In the genomic region with DNA sequence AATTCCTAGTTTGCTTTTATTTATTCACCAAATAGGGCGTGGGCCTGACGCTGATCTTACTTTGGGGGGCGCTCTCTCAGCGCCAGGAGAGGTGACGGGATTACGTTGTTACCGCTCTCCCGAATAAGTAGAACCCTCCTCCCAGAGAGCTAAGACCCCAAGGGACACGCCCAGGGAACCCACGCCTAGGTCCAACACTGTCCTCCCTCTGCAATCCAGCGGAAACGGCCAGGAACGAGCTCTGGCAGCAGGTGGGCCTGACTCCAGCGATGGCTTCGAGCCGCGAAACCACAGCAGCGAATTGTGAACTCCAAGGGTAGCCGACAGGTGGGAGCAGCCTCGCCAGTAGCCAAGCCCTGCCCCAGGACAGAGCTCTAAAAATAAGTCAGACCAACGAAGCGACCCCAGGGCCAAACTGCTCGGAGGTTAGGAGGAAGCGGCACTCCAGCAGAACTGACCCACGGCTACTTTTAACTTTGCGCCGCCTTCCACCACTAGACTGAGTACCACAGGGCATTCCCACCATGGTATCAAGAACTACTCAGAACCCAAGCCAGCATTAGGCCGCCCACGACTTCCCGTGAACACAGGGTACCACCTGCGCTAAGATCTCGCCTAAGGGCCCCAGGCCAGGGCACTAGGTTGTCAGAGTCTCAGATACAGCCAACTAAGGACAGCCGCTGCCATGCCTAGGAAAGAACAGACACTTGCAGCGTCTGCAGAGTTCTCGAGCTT, we compare ENCODE assay signal across 1 cellular context.
A peak's percentile ranks its signal among the peaks of the same experiment; 100 is the strongest.
TF ChIP-seq lines count a peak whose summit lies in the region.

No MANE protein-coding gene starts in this region.

TF ChIP-seq in K562, 482 proteins besides CTCF, POLR2A, EP300 and RAD21 (continued from another document and continues in another):
- TF ChIP-seq, protein P1, sequence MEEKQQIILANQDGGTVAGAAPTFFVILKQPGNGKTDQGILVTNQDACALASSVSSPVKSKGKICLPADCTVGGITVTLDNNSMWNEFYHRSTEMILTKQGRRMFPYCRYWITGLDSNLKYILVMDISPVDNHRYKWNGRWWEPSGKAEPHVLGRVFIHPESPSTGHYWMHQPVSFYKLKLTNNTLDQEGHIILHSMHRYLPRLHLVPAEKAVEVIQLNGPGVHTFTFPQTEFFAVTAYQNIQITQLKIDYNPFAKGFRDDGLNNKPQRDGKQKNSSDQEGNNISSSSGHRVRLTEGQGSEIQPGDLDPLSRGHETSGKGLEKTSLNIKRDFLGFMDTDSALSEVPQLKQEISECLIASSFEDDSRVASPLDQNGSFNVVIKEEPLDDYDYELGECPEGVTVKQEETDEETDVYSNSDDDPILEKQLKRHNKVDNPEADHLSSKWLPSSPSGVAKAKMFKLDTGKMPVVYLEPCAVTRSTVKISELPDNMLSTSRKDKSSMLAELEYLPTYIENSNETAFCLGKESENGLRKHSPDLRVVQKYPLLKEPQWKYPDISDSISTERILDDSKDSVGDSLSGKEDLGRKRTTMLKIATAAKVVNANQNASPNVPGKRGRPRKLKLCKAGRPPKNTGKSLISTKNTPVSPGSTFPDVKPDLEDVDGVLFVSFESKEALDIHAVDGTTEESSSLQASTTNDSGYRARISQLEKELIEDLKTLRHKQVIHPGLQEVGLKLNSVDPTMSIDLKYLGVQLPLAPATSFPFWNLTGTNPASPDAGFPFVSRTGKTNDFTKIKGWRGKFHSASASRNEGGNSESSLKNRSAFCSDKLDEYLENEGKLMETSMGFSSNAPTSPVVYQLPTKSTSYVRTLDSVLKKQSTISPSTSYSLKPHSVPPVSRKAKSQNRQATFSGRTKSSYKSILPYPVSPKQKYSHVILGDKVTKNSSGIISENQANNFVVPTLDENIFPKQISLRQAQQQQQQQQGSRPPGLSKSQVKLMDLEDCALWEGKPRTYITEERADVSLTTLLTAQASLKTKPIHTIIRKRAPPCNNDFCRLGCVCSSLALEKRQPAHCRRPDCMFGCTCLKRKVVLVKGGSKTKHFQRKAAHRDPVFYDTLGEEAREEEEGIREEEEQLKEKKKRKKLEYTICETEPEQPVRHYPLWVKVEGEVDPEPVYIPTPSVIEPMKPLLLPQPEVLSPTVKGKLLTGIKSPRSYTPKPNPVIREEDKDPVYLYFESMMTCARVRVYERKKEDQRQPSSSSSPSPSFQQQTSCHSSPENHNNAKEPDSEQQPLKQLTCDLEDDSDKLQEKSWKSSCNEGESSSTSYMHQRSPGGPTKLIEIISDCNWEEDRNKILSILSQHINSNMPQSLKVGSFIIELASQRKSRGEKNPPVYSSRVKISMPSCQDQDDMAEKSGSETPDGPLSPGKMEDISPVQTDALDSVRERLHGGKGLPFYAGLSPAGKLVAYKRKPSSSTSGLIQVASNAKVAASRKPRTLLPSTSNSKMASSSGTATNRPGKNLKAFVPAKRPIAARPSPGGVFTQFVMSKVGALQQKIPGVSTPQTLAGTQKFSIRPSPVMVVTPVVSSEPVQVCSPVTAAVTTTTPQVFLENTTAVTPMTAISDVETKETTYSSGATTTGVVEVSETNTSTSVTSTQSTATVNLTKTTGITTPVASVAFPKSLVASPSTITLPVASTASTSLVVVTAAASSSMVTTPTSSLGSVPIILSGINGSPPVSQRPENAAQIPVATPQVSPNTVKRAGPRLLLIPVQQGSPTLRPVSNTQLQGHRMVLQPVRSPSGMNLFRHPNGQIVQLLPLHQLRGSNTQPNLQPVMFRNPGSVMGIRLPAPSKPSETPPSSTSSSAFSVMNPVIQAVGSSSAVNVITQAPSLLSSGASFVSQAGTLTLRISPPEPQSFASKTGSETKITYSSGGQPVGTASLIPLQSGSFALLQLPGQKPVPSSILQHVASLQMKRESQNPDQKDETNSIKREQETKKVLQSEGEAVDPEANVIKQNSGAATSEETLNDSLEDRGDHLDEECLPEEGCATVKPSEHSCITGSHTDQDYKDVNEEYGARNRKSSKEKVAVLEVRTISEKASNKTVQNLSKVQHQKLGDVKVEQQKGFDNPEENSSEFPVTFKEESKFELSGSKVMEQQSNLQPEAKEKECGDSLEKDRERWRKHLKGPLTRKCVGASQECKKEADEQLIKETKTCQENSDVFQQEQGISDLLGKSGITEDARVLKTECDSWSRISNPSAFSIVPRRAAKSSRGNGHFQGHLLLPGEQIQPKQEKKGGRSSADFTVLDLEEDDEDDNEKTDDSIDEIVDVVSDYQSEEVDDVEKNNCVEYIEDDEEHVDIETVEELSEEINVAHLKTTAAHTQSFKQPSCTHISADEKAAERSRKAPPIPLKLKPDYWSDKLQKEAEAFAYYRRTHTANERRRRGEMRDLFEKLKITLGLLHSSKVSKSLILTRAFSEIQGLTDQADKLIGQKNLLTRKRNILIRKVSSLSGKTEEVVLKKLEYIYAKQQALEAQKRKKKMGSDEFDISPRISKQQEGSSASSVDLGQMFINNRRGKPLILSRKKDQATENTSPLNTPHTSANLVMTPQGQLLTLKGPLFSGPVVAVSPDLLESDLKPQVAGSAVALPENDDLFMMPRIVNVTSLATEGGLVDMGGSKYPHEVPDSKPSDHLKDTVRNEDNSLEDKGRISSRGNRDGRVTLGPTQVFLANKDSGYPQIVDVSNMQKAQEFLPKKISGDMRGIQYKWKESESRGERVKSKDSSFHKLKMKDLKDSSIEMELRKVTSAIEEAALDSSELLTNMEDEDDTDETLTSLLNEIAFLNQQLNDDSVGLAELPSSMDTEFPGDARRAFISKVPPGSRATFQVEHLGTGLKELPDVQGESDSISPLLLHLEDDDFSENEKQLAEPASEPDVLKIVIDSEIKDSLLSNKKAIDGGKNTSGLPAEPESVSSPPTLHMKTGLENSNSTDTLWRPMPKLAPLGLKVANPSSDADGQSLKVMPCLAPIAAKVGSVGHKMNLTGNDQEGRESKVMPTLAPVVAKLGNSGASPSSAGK (IDR thresholded peaks at IDR 0.05): peak; percentile 41
- TF ChIP-seq RBFOX2 (IDR thresholded peaks at IDR 0.05; ENCODE audit: low read depth, low read length) (0 out of 2 replicates have a peak, but pooled peaks have one; percentile 16), HMG20A (CRISPR knock-in tag; conservative IDR thresholded peaks at IDR 0.05) (no peak), RHOXF2B (CRISPR knock-in tag; conservative IDR thresholded peaks at IDR 0.05) (no peak), SIN3A (IDR thresholded peaks at IDR 0.05; ENCODE audit: borderline replicate concordance in 2 of 2, control insufficient read depth in 1 of 2, low read depth in 2 of 2, low read length in 2 of 2) (0 out of 4 replicates have a peak, but pooled peaks of 1 of the 2 experiments have one; percentile 32), POLR3A (IDR thresholded peaks at IDR 0.05; ENCODE audit: borderline replicate concordance, extremely low read depth, insufficient read depth, insufficient read length) (no peak), BRD4 (IDR thresholded peaks at IDR 0.05) (peak; percentile 60; the same call in 1 of the 2 replicates), ZNF354B (CRISPR knock-in tag; IDR thresholded peaks at IDR 0.05) (no peak), U2AF2 (optimal IDR thresholded peaks at IDR 0.05; ENCODE audit: low read depth, low read length) (no peak), MIER1 (IDR thresholded peaks at IDR 0.05; ENCODE audit: low read depth) (0 out of 2 replicates have a peak, but pooled peaks have one; percentile 44), PHB2 (IDR thresholded peaks at IDR 0.05; ENCODE audit: low read depth) (no peak), FOXK1 (CRISPR knock-in tag; IDR thresholded peaks at IDR 0.05; ENCODE audit: borderline replicate concordance) (peak; percentile 35; the same call in 1 of the 2 replicates), ZNF224 (CRISPR knock-in tag; IDR thresholded peaks at IDR 0.05) (no peak), GABPA (tag; conservative IDR thresholded peaks at IDR 0.05; ENCODE audit: low read depth) (no peak), ZNF408 (CRISPR knock-in tag; IDR thresholded peaks at IDR 0.05; ENCODE audit: low read depth) (no peak), ZBTB7A (IDR thresholded peaks at IDR 0.05; ENCODE audit: borderline replicate concordance, control insufficient read depth, low read depth, low read length) (peak; percentile 64; the same call in 1 of the 2 replicates), ZNF217 (CRISPR knock-in tag; IDR thresholded peaks at IDR 0.05) (no peak), RBBP5 (IDR thresholded peaks at IDR 0.05; ENCODE audit: borderline replicate concordance, insufficient read depth, low read length, poor library complexity, severe bottlenecking) (peak; percentile 45)
- TF ChIP-seq, protein P2, sequence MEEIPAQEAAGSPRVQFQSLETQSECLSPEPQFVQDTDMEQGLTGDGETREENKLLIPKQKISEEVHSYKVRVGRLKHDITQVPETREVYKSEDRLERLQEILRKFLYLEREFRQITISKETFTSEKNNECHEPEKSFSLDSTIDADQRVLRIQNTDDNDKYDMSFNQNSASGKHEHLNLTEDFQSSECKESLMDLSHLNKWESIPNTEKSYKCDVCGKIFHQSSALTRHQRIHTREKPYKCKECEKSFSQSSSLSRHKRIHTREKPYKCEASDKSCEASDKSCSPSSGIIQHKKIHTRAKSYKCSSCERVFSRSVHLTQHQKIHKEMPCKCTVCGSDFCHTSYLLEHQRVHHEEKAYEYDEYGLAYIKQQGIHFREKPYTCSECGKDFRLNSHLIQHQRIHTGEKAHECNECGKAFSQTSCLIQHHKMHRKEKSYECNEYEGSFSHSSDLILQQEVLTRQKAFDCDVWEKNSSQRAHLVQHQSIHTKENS (CRISPR knock-in tag; IDR thresholded peaks at IDR 0.05): no peak
- TF ChIP-seq, protein P3, sequence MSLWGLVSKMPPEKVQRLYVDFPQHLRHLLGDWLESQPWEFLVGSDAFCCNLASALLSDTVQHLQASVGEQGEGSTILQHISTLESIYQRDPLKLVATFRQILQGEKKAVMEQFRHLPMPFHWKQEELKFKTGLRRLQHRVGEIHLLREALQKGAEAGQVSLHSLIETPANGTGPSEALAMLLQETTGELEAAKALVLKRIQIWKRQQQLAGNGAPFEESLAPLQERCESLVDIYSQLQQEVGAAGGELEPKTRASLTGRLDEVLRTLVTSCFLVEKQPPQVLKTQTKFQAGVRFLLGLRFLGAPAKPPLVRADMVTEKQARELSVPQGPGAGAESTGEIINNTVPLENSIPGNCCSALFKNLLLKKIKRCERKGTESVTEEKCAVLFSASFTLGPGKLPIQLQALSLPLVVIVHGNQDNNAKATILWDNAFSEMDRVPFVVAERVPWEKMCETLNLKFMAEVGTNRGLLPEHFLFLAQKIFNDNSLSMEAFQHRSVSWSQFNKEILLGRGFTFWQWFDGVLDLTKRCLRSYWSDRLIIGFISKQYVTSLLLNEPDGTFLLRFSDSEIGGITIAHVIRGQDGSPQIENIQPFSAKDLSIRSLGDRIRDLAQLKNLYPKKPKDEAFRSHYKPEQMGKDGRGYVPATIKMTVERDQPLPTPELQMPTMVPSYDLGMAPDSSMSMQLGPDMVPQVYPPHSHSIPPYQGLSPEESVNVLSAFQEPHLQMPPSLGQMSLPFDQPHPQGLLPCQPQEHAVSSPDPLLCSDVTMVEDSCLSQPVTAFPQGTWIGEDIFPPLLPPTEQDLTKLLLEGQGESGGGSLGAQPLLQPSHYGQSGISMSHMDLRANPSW (CRISPR knock-in tag; IDR thresholded peaks at IDR 0.05): no peak
- TF ChIP-seq, protein P4, sequence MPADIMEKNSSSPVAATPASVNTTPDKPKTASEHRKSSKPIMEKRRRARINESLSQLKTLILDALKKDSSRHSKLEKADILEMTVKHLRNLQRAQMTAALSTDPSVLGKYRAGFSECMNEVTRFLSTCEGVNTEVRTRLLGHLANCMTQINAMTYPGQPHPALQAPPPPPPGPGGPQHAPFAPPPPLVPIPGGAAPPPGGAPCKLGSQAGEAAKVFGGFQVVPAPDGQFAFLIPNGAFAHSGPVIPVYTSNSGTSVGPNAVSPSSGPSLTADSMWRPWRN (IDR thresholded peaks at IDR 0.05; ENCODE audit: low read depth): 0 out of 2 replicates have a peak, but pooled peaks have one; percentile 9
- TF ChIP-seq, protein P5, sequence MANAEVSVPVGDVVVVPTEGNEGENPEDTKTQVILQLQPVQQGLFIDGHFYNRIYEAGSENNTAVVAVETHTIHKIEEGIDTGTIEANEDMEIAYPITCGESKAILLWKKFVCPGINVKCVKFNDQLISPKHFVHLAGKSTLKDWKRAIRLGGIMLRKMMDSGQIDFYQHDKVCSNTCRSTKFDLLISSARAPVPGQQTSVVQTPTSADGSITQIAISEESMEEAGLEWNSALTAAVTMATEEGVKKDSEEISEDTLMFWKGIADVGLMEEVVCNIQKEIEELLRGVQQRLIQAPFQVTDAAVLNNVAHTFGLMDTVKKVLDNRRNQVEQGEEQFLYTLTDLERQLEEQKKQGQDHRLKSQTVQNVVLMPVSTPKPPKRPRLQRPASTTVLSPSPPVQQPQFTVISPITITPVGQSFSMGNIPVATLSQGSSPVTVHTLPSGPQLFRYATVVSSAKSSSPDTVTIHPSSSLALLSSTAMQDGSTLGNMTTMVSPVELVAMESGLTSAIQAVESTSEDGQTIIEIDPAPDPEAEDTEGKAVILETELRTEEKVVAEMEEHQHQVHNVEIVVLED (CRISPR knock-in tag; IDR thresholded peaks at IDR 0.05): no peak
- TF ChIP-seq, protein P6, sequence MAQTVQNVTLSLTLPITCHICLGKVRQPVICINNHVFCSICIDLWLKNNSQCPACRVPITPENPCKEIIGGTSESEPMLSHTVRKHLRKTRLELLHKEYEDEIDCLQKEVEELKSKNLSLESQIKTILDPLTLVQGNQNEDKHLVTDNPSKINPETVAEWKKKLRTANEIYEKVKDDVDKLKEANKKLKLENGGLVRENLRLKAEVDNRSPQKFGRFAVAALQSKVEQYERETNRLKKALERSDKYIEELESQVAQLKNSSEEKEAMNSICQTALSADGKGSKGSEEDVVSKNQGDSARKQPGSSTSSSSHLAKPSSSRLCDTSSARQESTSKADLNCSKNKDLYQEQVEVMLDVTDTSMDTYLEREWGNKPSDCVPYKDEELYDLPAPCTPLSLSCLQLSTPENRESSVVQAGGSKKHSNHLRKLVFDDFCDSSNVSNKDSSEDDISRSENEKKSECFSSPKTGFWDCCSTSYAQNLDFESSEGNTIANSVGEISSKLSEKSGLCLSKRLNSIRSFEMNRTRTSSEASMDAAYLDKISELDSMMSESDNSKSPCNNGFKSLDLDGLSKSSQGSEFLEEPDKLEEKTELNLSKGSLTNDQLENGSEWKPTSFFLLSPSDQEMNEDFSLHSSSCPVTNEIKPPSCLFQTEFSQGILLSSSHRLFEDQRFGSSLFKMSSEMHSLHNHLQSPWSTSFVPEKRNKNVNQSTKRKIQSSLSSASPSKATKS (CRISPR knock-in tag; IDR thresholded peaks at IDR 0.05): no peak
- TF ChIP-seq, protein P7, sequence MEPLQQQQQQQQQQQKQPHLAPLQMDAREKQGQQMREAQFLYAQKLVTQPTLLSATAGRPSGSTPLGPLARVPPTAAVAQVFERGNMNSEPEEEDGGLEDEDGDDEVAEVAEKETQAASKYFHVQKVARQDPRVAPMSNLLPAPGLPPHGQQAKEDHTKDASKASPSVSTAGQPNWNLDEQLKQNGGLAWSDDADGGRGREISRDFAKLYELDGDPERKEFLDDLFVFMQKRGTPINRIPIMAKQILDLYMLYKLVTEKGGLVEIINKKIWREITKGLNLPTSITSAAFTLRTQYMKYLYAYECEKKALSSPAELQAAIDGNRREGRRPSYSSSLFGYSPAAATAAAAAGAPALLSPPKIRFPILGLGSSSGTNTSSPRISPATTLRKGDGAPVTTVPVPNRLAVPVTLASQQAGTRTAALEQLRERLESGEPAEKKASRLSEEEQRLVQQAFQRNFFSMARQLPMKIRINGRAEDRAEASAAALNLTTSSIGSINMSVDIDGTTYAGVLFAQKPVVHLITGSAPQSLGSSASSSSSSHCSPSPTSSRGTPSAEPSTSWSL (CRISPR knock-in tag; IDR thresholded peaks at IDR 0.05; ENCODE audit: borderline replicate concordance): 0 out of 2 replicates have a peak, but pooled peaks have one; percentile 6
- TF ChIP-seq, protein P8, sequence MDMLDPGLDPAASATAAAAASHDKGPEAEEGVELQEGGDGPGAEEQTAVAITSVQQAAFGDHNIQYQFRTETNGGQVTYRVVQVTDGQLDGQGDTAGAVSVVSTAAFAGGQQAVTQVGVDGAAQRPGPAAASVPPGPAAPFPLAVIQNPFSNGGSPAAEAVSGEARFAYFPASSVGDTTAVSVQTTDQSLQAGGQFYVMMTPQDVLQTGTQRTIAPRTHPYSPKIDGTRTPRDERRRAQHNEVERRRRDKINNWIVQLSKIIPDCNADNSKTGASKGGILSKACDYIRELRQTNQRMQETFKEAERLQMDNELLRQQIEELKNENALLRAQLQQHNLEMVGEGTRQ (CRISPR knock-in tag; IDR thresholded peaks at IDR 0.05): no peak
